1 cellular context compared by ENCODE assay signal in the genomic region with DNA sequence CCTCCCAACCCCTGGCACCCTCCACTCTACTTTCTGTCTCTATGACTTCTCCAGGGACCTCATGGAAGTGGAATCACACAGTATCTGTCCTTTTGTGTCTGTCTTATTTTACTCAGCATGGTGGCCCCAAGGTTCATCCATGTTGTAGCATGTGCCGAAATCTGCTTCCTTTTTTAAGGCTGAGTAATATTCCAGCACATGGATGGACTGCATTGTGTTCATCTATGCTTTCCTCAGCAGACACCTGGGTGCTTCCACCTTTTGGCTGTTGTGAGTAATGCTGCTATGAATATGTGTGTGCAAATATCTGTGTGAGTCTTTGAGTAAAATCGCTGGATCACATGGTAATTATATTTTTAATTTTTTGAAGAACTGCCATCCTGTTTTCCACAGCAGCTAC.
TF ChIP-seq lines count a peak whose summit lies in the region.

No MANE protein-coding gene starts in this region.

TF ChIP-seq in K562, 482 proteins besides CTCF, POLR2A, EP300 and RAD21:
- no peak for TF ChIP-seq C11orf30 (IDR thresholded peaks at IDR 0.05; ENCODE audit: low read depth)
- TF ChIP-seq BCOR (IDR thresholded peaks at IDR 0.05), result 0 out of 2 replicates have a peak, but pooled peaks have one; percentile 64
- no peak for TF ChIP-seq HDAC2 (IDR thresholded peaks at IDR 0.05)
- TF ChIP-seq KLF16 (IDR thresholded peaks at IDR 0.05), result no peak
- TF ChIP-seq SMARCA5 (IDR thresholded peaks at IDR 0.05), result no peak
- 0 out of 2 replicates have a peak, but pooled peaks have one; percentile 39 for TF ChIP-seq MED1 (CRISPR knock-in tag; IDR thresholded peaks at IDR 0.05; ENCODE audit: borderline replicate concordance)
- TF ChIP-seq ZNF12 (CRISPR knock-in tag; IDR thresholded peaks at IDR 0.05), result no peak
- no peak for TF ChIP-seq NONO (IDR thresholded peaks at IDR 0.05; ENCODE audit: low read depth in 2 of 2, low read length in 1 of 2)
- TF ChIP-seq PHF20 (IDR thresholded peaks at IDR 0.05; ENCODE audit: partially characterized antibody), result peak; percentile 47
- TF ChIP-seq ZBTB8A (IDR thresholded peaks at IDR 0.05; ENCODE audit: partially characterized antibody), result no peak
- TF ChIP-seq TAF15 (IDR thresholded peaks at IDR 0.05; ENCODE audit: low read depth, low read length), result no peak
- TF ChIP-seq DMBX1 (CRISPR knock-in tag; IDR thresholded peaks at IDR 0.05; ENCODE audit: borderline replicate concordance), result no peak
- peak in 1 of 2 experiments; percentile 61; a peak in 1 of 4 replicates for TF ChIP-seq KDM1A (IDR thresholded peaks at IDR 0.05)
- no peak for TF ChIP-seq POLR2G (IDR thresholded peaks at IDR 0.05; ENCODE audit: low read depth, low read length)
- TF ChIP-seq ZSCAN29 (IDR thresholded peaks at IDR 0.05), result no peak
- peak; percentile 99 for TF ChIP-seq ZNF146 (CRISPR knock-in tag; IDR thresholded peaks at IDR 0.05; ENCODE audit: unreplicated experiment)
TF ChIP-seq in K562: peak in this region for 5.
